Comparison of ENCODE assay signal across 1 cellular context in genomic region chr1:147214842-147215539, GRCh38.
TF ChIP-seq lines count a peak whose summit lies in the region.

No MANE protein-coding gene starts in this region.

TF ChIP-seq in SK-N-SH treated with all-trans-retinoic acid at 6 μM for 48 hours, 23 proteins besides CTCF, POLR2A, EP300 and RAD21 (continued from another document):
- TF ChIP-seq POU6F1 (CRISPR knock-in tag; IDR thresholded peaks at IDR 0.05; ENCODE audit: borderline replicate concordance, low read depth) (no peak), TOX (CRISPR knock-in tag; IDR thresholded peaks at IDR 0.05; ENCODE audit: borderline replicate concordance) (no peak), ZC3H10 (CRISPR knock-in tag; IDR thresholded peaks at IDR 0.05) (no peak), CREB5 (CRISPR knock-in tag; IDR thresholded peaks at IDR 0.05; ENCODE audit: low read depth) (no peak), PPARA (CRISPR knock-in tag; IDR thresholded peaks at IDR 0.05; ENCODE audit: borderline replicate concordance) (no peak), RARB (CRISPR knock-in tag; IDR thresholded peaks at IDR 0.05) (no peak), OSR1 (CRISPR knock-in tag; IDR thresholded peaks at IDR 0.05) (no peak), ZNF565 (CRISPR knock-in tag; conservative IDR thresholded peaks at IDR 0.05; ENCODE audit: low read depth) (no peak), ZFP3 (CRISPR knock-in tag; IDR thresholded peaks at IDR 0.05) (no peak)
